In genomic region chr7:12715372-12716133, GRCh38 we compare ENCODE assay signal across 8 cellular contexts. TPM values are rescaled to one million over a fixed set of nuclear protein-coding genes. Genes with fewer than 3 reads are reported as not detected.
A peak's percentile ranks its signal among the peaks of the same experiment; 100 is the strongest.
DNase-seq lines count a peak whose midpoint lies in the region; ATAC-seq and TF ChIP-seq lines count a peak whose summit lies in the region.

No MANE protein-coding gene starts in this region.

- H3K27me3 ChIP-seq in BJ (ENCODE audit: control insufficient read depth, insufficient read depth, low read length): no peaks in the 10 kb centered on the region

- POLR2A ChIA-PET in BJ (lab: Charles Lee): interaction anchor here (0.6 to 1.0 kb wide), 2 partner anchors 29 kb away, joined by 3 to 4 read pairs; no protein-coding TSS in a partner anchor

- no peak for TF ChIP-seq CTCF in BJ (IDR thresholded peaks at IDR 0.05; ENCODE audit: insufficient read depth, low read depth, low read length)

- DNase-seq in BJ (ENCODE audit: low read depth) (peak; percentile 63), HT-29 (ENCODE audit: low spot score) (peak; percentile 81), SW 1271 (lab: John Stamatoyannopoulos, UW) (peak; percentile 10 to 80), dermis microvascular lymphatic vessel endothelial cell (ENCODE audit: low read depth in 2 of 2) (peak; percentile 91 to 99), left colon (peak; percentile 61 to 79), NCI-H1694 treated with DMSO at 0.1 percent for 48 hours (lab: John Stamatoyannopoulos, UW) (no peak)
- DNase-seq in stimulated activated CD4-positive, alpha-beta T cell treated with anti-CD3 and anti-CD28 coated beads, Interleukin-4, amount 100 ng/mL, for 24 hours: peak; percentile 26

- ATAC-seq in left colon (peak; percentile 85), GM18505 (IDR thresholded peaks at IDR 0.05; ENCODE audit: unreplicated experiment) (no peak)

- no peak overlapping the region for H3K4me3 ChIP-seq in BJ (ENCODE audit: low read depth, low read length)

- intact Hi-C loops in left colon (cut with DNase I, micrococcal nuclease): no loop called here

- no peak for TF ChIP-seq POLR2A in GM18505 (IDR thresholded peaks at IDR 0.05; ENCODE audit: borderline replicate concordance, extremely low read depth, insufficient read depth, insufficient read length)

- CTCF ChIA-PET in BJ (lab: Yijun Ruan, JAX): interaction anchor here (1.0 kb wide), 1 partner anchor 15 kb away, joined by 3 read pairs; no protein-coding TSS in a partner anchor

- H3K36me3 ChIP-seq in BJ (ENCODE audit: control insufficient read depth, insufficient read depth, low read length): no peaks in the 10 kb centered on the region

RNA-seq across cellular contexts. Expression of gene ARL4A, which starts 28.1 kb away (rescaled TPM):
- polyA plus RNA-seq in BJ (2011; rRNA removed): 3.3 and 6.8 TPM in 2 replicates
- 2.6 and 3.1 TPM in 2 replicates for polyA minus RNA-seq in BJ (2011; rRNA and poly(A)+ RNA removed)
- 24.2 and 26.8 TPM in 2 replicates for total RNA-seq in HT-29 (2014; rRNA removed; shearing (Covaris generic))
- total RNA-seq in dermis microvascular lymphatic vessel endothelial cell (315 and 416 TPM in 2 replicates), left colon (100 to 1,000 TPM in 1 of 2 donors, 10 to 100 TPM in 1; 77.3 to 101 TPM)
